ENCODE assay signal across 2 cellular contexts in the genomic region with DNA sequence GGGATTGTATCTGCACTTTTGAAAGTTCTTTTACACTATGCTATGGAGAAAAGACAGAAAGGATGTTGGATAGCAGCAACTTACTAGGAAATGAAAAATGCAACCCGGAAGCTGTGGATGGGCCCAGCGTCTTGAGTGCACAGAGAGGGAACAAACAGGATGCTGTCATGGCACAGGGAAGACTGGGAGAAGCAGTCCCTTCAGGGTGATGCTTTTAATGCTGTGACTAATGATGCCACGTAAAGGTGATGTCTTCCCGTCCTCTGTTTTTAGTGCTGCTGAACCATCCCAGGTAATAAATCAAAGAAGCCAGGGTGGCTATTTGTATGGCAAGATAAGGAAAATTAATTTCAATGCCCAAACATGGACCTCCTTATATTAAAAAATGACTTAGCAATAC.
TF ChIP-seq lines count a peak whose summit lies in the region.

No MANE protein-coding gene starts in this region.

TF ChIP-seq in IMR-90, 13 proteins besides CTCF, POLR2A, EP300 and RAD21:
- no peak for TF ChIP-seq MAZ (IDR thresholded peaks at IDR 0.05; ENCODE audit: borderline replicate concordance, low read depth, low read length)
- TF ChIP-seq FOS (IDR thresholded peaks at IDR 0.05; ENCODE audit: low read depth, low read length): no peak
- TF ChIP-seq SMC3 (IDR thresholded peaks at IDR 0.05; ENCODE audit: low read depth, low read length): no peak
- no peak for TF ChIP-seq RFX5 (IDR thresholded peaks at IDR 0.05; ENCODE audit: low read depth, low read length)
- TF ChIP-seq MXI1 (IDR thresholded peaks at IDR 0.05; ENCODE audit: borderline replicate concordance, low read depth, low read length): no peak

TF ChIP-seq in SK-N-SH, 30 proteins besides CTCF, POLR2A, EP300 and RAD21:
- no peak for TF ChIP-seq FOXM1 (IDR thresholded peaks at IDR 0.05; ENCODE audit: low read depth)
- TF ChIP-seq GATA2 (CRISPR knock-in tag; IDR thresholded peaks at IDR 0.05): no peak
- TF ChIP-seq SIN3A (IDR thresholded peaks at IDR 0.05; ENCODE audit: borderline replicate concordance, low read depth, low read length): no peak
- TF ChIP-seq, protein P1, sequence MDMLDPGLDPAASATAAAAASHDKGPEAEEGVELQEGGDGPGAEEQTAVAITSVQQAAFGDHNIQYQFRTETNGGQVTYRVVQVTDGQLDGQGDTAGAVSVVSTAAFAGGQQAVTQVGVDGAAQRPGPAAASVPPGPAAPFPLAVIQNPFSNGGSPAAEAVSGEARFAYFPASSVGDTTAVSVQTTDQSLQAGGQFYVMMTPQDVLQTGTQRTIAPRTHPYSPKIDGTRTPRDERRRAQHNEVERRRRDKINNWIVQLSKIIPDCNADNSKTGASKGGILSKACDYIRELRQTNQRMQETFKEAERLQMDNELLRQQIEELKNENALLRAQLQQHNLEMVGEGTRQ (IDR thresholded peaks at IDR 0.05; ENCODE audit: borderline replicate concordance, low read depth, low read length): no peak
- TF ChIP-seq FOXJ3 (CRISPR knock-in tag; IDR thresholded peaks at IDR 0.05): no peak
- TF ChIP-seq, protein P2, sequence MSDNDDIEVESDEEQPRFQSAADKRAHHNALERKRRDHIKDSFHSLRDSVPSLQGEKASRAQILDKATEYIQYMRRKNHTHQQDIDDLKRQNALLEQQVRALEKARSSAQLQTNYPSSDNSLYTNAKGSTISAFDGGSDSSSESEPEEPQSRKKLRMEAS (IDR thresholded peaks at IDR 0.05; ENCODE audit: low read depth): no peak
- TF ChIP-seq, protein P3, sequence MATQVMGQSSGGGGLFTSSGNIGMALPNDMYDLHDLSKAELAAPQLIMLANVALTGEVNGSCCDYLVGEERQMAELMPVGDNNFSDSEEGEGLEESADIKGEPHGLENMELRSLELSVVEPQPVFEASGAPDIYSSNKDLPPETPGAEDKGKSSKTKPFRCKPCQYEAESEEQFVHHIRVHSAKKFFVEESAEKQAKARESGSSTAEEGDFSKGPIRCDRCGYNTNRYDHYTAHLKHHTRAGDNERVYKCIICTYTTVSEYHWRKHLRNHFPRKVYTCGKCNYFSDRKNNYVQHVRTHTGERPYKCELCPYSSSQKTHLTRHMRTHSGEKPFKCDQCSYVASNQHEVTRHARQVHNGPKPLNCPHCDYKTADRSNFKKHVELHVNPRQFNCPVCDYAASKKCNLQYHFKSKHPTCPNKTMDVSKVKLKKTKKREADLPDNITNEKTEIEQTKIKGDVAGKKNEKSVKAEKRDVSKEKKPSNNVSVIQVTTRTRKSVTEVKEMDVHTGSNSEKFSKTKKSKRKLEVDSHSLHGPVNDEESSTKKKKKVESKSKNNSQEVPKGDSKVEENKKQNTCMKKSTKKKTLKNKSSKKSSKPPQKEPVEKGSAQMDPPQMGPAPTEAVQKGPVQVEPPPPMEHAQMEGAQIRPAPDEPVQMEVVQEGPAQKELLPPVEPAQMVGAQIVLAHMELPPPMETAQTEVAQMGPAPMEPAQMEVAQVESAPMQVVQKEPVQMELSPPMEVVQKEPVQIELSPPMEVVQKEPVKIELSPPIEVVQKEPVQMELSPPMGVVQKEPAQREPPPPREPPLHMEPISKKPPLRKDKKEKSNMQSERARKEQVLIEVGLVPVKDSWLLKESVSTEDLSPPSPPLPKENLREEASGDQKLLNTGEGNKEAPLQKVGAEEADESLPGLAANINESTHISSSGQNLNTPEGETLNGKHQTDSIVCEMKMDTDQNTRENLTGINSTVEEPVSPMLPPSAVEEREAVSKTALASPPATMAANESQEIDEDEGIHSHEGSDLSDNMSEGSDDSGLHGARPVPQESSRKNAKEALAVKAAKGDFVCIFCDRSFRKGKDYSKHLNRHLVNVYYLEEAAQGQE (IDR thresholded peaks at IDR 0.05; ENCODE audit: low read depth, low read length): no peak
- no peak for TF ChIP-seq GABPA (IDR thresholded peaks at IDR 0.05; ENCODE audit: low read depth)
- TF ChIP-seq TAF1 (IDR thresholded peaks at IDR 0.05; ENCODE audit: borderline replicate concordance, low read depth, low read length): no peak
- no peak for TF ChIP-seq NRF1 (IDR thresholded peaks at IDR 0.05; ENCODE audit: low read depth, low read length)
- no peak for TF ChIP-seq JUND (IDR thresholded peaks at IDR 0.05)
- TF ChIP-seq, protein P4, sequence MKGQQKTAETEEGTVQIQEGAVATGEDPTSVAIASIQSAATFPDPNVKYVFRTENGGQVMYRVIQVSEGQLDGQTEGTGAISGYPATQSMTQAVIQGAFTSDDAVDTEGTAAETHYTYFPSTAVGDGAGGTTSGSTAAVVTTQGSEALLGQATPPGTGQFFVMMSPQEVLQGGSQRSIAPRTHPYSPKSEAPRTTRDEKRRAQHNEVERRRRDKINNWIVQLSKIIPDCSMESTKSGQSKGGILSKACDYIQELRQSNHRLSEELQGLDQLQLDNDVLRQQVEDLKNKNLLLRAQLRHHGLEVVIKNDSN (IDR thresholded peaks at IDR 0.05; ENCODE audit: borderline replicate concordance, low read depth): no peak
- no peak for TF ChIP-seq YY1 (IDR thresholded peaks at IDR 0.05; ENCODE audit: low read depth)
